Comparison of ENCODE assay signal across 9 cellular contexts in genomic region chr6:31898200-31899011, GRCh38. TPM values are rescaled to one million over a fixed set of nuclear protein-coding genes. Genes with fewer than 3 reads are reported as not detected.
DNase-seq lines count a peak whose midpoint lies in the region; ATAC-seq and TF ChIP-seq lines count a peak whose summit lies in the region.
"Had no signal": no experiment of that assay in that cellular context is flagged by ENCODE, and none has a peak within 500 bp of the region (broad histone marks: within the 10 kb centered on the region; RNA-seq: fewer than 3 reads in every experiment).

No MANE protein-coding gene starts in this region.

- peaks cover 16 to 22% (median 19%) of the 10 kb centered on the region in 4 donors for H3K36me3 ChIP-seq in esophagus muscularis mucosa
- peaks cover 0 to 12% (median 1%) of the 10 kb centered on the region in 3 experiments for H3K36me3 ChIP-seq in naive thymus-derived CD4-positive, alpha-beta T cell (ENCODE audit: control insufficient read depth in 2 of 3, insufficient read depth in 3 of 3, low read length in 3 of 3)

- H3K27ac ChIP-seq in esophagus muscularis mucosa (replicated peaks in 1 of 4): peak overlapping the region; percentile 86 to 92 (median 88)
- H3K27ac ChIP-seq in naive thymus-derived CD4-positive, alpha-beta T cell (ENCODE audit: low read depth, low read length): peak overlapping the region; percentile 96

- peaks cover 33 to 59% (median 51%) of the 10 kb centered on the region in 4 donors for H3K4me1 ChIP-seq in esophagus muscularis mucosa
- H3K4me1 ChIP-seq in naive thymus-derived CD4-positive, alpha-beta T cell (ENCODE audit: control insufficient read depth in 2 of 2, insufficient read depth in 2 of 2, low read length in 2 of 2): peaks cover 19 to 23% of the 10 kb centered on the region in 2 donors

- no peak for TF ChIP-seq CTCF in AG09309 (IDR thresholded peaks at IDR 0.05; ENCODE audit: control insufficient read depth, insufficient read depth, low read depth, low read length, missing control alignments)
- no peak for TF ChIP-seq CTCF in GM20000 (IDR thresholded peaks at IDR 0.05; ENCODE audit: extremely low read depth, missing control alignments)
- TF ChIP-seq CTCF in esophagus muscularis mucosa (IDR thresholded peaks at IDR 0.05): no peak

- no peaks in the 10 kb centered on the region for H3K9me3 Mint-ChIP-seq in activated CD4-positive, alpha-beta memory T cell treated with anti-CD3 and anti-CD28 coated beads, Interleukin-2, amount 10 ng/mL, durations not matched to agents 7 days and 5 days
- H3K9me3 Mint-ChIP-seq in naive thymus-derived CD4-positive, alpha-beta T cell: peaks cover 0 to 3% (median 0%) of the 10 kb centered on the region in 11 donors

- TF ChIP-seq POLR2A in esophagus muscularis mucosa (IDR thresholded peaks at IDR 0.05; ENCODE audit: low read depth): no peak

- ATAC-seq in naive thymus-derived CD4-positive, alpha-beta T cell: peak; percentile 41
- no peak for ATAC-seq in HG02973 (IDR thresholded peaks at IDR 0.05; ENCODE audit: unreplicated experiment)

- H3K9me3 ChIP-seq in esophagus muscularis mucosa: no peaks in the 10 kb centered on the region
- no peaks in the 10 kb centered on the region for H3K9me3 ChIP-seq in naive thymus-derived CD4-positive, alpha-beta T cell (ENCODE audit: control insufficient read depth in 2 of 3, low read length in 3 of 3)

- H3K27ac Mint-ChIP-seq in activated CD4-positive, alpha-beta memory T cell treated with anti-CD3 and anti-CD28 coated beads, Interleukin-2, amount 10 ng/mL, durations not matched to agents 7 days and 5 days: peak overlapping the region; percentile 84
- H3K27ac Mint-ChIP-seq in naive thymus-derived CD4-positive, alpha-beta T cell: peak overlapping the region; percentile 91 to 99 (median 97)

- H3K4me1 Mint-ChIP-seq in activated CD4-positive, alpha-beta memory T cell treated with anti-CD3 and anti-CD28 coated beads, Interleukin-2, amount 10 ng/mL, durations not matched to agents 7 days and 5 days: peaks cover 48% of the 10 kb centered on the region
- H3K4me1 Mint-ChIP-seq in naive thymus-derived CD4-positive, alpha-beta T cell: peaks cover 30 to 50% (median 44%) of the 10 kb centered on the region in 7 donors

- CTCF ChIA-PET in activated CD4-positive, alpha-beta memory T cell treated with anti-CD3 and anti-CD28 coated beads, Interleukin-2, amount 10 ng/mL, durations not matched to agents 7 days and 5 days (lab: Charles Lee): interaction anchor here (0.5 to 2.3 kb wide), 16 partner anchors 15 to 305 kb away, joined by 3 to 7 read pairs (median 4); partner anchors contain the start of genes DXO, NCR3, NEU1 and SKIC2
- CTCF ChIA-PET in naive thymus-derived CD4-positive, alpha-beta T cell (lab: Charles Lee): interaction anchor here (0.6 to 1.5 kb wide), 7 partner anchors 9 to 895 kb away, joined by 3 to 4 read pairs (median 3); partner anchors contain the start of genes NELFE, NEU1 and SKIC2

- no peak for DNase-seq in AG09309 (ENCODE audit: low read depth)
- peak; percentile 69 for DNase-seq in GM20000 (ENCODE audit: low spot score)
- DNase-seq in NCI-H2227 treated with DMSO at 0.1 percent for 48 hours (lab: John Stamatoyannopoulos, UW): peak; percentile 53
- DNase-seq in activated CD4-positive, alpha-beta memory T cell treated with anti-CD3 and anti-CD28 coated beads, Interleukin-2, amount 10 ng/mL, durations not matched to agents 7 days and 5 days: no peak
- DNase-seq in esophagus muscularis mucosa (ENCODE audit: extremely low spot score): no peak
- peak in 7 of 9 donors; percentile 54 to 69 (median 63) for DNase-seq in naive thymus-derived CD4-positive, alpha-beta T cell
- no peak for DNase-seq in mesenteric fat pad (ENCODE audit: low spot score)

- intact Hi-C loops in esophagus muscularis mucosa (cut with DNase I): loop anchor here (5.0 kb wide), 1 partner anchor 54 kb away; no protein-coding TSS in a partner anchor
- intact Hi-C loops in naive thymus-derived CD4-positive, alpha-beta T cell (cut with micrococcal nuclease): loop anchor here (1.0 to 10.0 kb wide), 11 partner anchors 61 to 1070 kb away; partner anchors contain the start of genes ABHD16A (in 2 of the 2), AGPAT1 (in 1 of the 2), BAG6 (in 1 of the 2) and BRD2 (in 1 of the 2)

- H3K4me3 Mint-ChIP-seq in activated CD4-positive, alpha-beta memory T cell treated with anti-CD3 and anti-CD28 coated beads, Interleukin-2, amount 10 ng/mL, durations not matched to agents 7 days and 5 days: peak overlapping the region; percentile 90
- peak overlapping the region; percentile 92 to 99 (median 96) for H3K4me3 Mint-ChIP-seq in naive thymus-derived CD4-positive, alpha-beta T cell

- peaks cover 9% of the 10 kb centered on the region for H3K27me3 Mint-ChIP-seq in activated CD4-positive, alpha-beta memory T cell treated with anti-CD3 and anti-CD28 coated beads, Interleukin-2, amount 10 ng/mL, durations not matched to agents 7 days and 5 days
- H3K27me3 Mint-ChIP-seq in naive thymus-derived CD4-positive, alpha-beta T cell: peaks cover 0 to 2% (median 0%) of the 10 kb centered on the region in 5 donors

- H3K4me3 ChIP-seq in AG09309 (ENCODE audit: control insufficient read depth, low read depth, low read length) (peak overlapping the region; percentile 71), esophagus muscularis mucosa (peak overlapping the region; percentile 80 to 94 (median 88))
- H3K4me3 ChIP-seq in naive thymus-derived CD4-positive, alpha-beta T cell (ENCODE audit: low read length): peak overlapping the region; percentile 93

- WGBS in esophagus muscularis mucosa: 8% methylated on average over 15 of the region's 15 CpGs

- peaks cover 13% of the 10 kb centered on the region for H3K36me3 Mint-ChIP-seq in activated CD4-positive, alpha-beta memory T cell treated with anti-CD3 and anti-CD28 coated beads, Interleukin-2, amount 10 ng/mL, durations not matched to agents 7 days and 5 days (ENCODE audit: low read depth)
- peaks cover 0 to 8% (median 3%) of the 10 kb centered on the region in 5 donors for H3K36me3 Mint-ChIP-seq in naive thymus-derived CD4-positive, alpha-beta T cell

- TF ChIP-seq EP300 in esophagus muscularis mucosa (IDR thresholded peaks at IDR 0.05): no peak

- no peaks in the 10 kb centered on the region for H3K27me3 ChIP-seq in esophagus muscularis mucosa
- H3K27me3 ChIP-seq in naive thymus-derived CD4-positive, alpha-beta T cell (ENCODE audit: control insufficient read depth in 2 of 2, insufficient read depth in 2 of 2, low read length in 2 of 2): no peaks in the 10 kb centered on the region

- POLR2A ChIA-PET in activated CD4-positive, alpha-beta memory T cell treated with anti-CD3 and anti-CD28 coated beads, Interleukin-2, amount 10 ng/mL, durations not matched to agents 7 days and 5 days (lab: Charles Lee): interaction anchor here (0.8 to 2.6 kb wide), 20 partner anchors 8 to 404 kb away, joined by 3 to 22 read pairs (median 4); partner anchors contain the start of genes DDX39B, DXO, FKBPL and HSPA1B
- POLR2A ChIA-PET in naive thymus-derived CD4-positive, alpha-beta T cell (lab: Charles Lee): interaction anchor here (0.6 to 2.3 kb wide), 16 partner anchors 10 to 1070 kb away, joined by 3 to 13 read pairs (median 4); partner anchors contain the start of genes ATF6B, BAG6, BRD2 and C6orf47

RNA-seq across cellular contexts. Expression of gene EHMT2, which starts 0.9 kb away (rescaled TPM):
- 10 to 100 TPM; 57.0 to 58.4 TPM for total RNA-seq in activated CD4-positive, alpha-beta memory T cell treated with anti-CD3 and anti-CD28 coated beads, Interleukin-2, amount 10 ng/mL, durations not matched to agents 7 days and 5 days
- total RNA-seq in esophagus muscularis mucosa: 10 to 100 TPM; 25.7 to 48.4 (median 38.1) TPM
- 10 to 100 TPM; 50.4 to 94.2 (median 71.6) TPM for total RNA-seq in naive thymus-derived CD4-positive, alpha-beta T cell
- polyA plus RNA-seq in naive thymus-derived CD4-positive, alpha-beta T cell: 10 to 100 TPM; 37.3 to 66.5 TPM
- total RNA-seq in mesenteric fat pad: 28.4 TPM

RNA-seq across cellular contexts. Expression of gene ZBTB12, which starts 3.5 kb away (rescaled TPM):
- total RNA-seq in activated CD4-positive, alpha-beta memory T cell treated with anti-CD3 and anti-CD28 coated beads, Interleukin-2, amount 10 ng/mL, durations not matched to agents 7 days and 5 days: 1 to 10 TPM in 1 of 2 experiments, under 1 TPM in 1; 0.98 to 1.1 TPM
- total RNA-seq in esophagus muscularis mucosa: 1 to 10 TPM in 3 of 4 donors, under 1 TPM in 1; 0.66 to 2.5 (median 1.6) TPM
- total RNA-seq in naive thymus-derived CD4-positive, alpha-beta T cell: 1 to 10 TPM in 4 of 5 experiments, under 1 TPM in 1; 0.77 to 4.5 (median 2.5) TPM
- polyA plus RNA-seq in naive thymus-derived CD4-positive, alpha-beta T cell: under 1 TPM in 1 of 2 donors, not detected in 1; 0.09 TPM
- 2.9 TPM for total RNA-seq in mesenteric fat pad

RNA-seq across cellular contexts. Expression of gene SLC44A4, which starts 19.6 kb away (rescaled TPM):
- total RNA-seq in activated CD4-positive, alpha-beta memory T cell treated with anti-CD3 and anti-CD28 coated beads, Interleukin-2, amount 10 ng/mL, durations not matched to agents 7 days and 5 days: under 1 TPM in 1 of 2 experiments, not detected in 1; 0.38 TPM
- total RNA-seq in esophagus muscularis mucosa (under 1 TPM in 2 of 4 donors, not detected in 2; 0.19 to 0.80 TPM), mesenteric fat pad (0.51 TPM)
- total RNA-seq in naive thymus-derived CD4-positive, alpha-beta T cell: not detected
- polyA plus RNA-seq in naive thymus-derived CD4-positive, alpha-beta T cell: not detected

RNA-seq across cellular contexts. Expression of gene C2, which starts 29.1 kb away (rescaled TPM):
- 1 to 10 TPM in 1 of 2 experiments, under 1 TPM in 1; 0.45 to 1.0 TPM for total RNA-seq in activated CD4-positive, alpha-beta memory T cell treated with anti-CD3 and anti-CD28 coated beads, Interleukin-2, amount 10 ng/mL, durations not matched to agents 7 days and 5 days
- total RNA-seq in esophagus muscularis mucosa: 10 to 100 TPM in 3 of 4 donors, 1 to 10 TPM in 1; 10.0 to 15.4 (median 12.6) TPM
- 1 to 10 TPM in 4 of 5 experiments, under 1 TPM in 1; 0.89 to 8.2 (median 2.3) TPM for total RNA-seq in naive thymus-derived CD4-positive, alpha-beta T cell
- polyA plus RNA-seq in naive thymus-derived CD4-positive, alpha-beta T cell: under 1 TPM in 1 of 2 donors, not detected in 1; 0.10 TPM
- total RNA-seq in mesenteric fat pad: 60.8 TPM
- total RNA-seq: pulmonary artery endothelial cell had no signal

RNA-seq across cellular contexts. Expression of gene NEU1, which starts 35.8 kb away (rescaled TPM):
- 10 to 100 TPM; 29.2 to 29.6 TPM for total RNA-seq in activated CD4-positive, alpha-beta memory T cell treated with anti-CD3 and anti-CD28 coated beads, Interleukin-2, amount 10 ng/mL, durations not matched to agents 7 days and 5 days
- total RNA-seq in esophagus muscularis mucosa: 10 to 100 TPM; 24.9 to 39.6 (median 34.9) TPM
- total RNA-seq in naive thymus-derived CD4-positive, alpha-beta T cell: 10 to 100 TPM; 18.6 to 35.0 (median 20.1) TPM
- polyA plus RNA-seq in naive thymus-derived CD4-positive, alpha-beta T cell: 10 to 100 TPM; 13.6 to 19.9 TPM
- total RNA-seq in mesenteric fat pad: 40.7 TPM

Comparison
In these comparisons a context has a peak if more than half of its experiments do, and no peak if none do; other contexts are left out.
1. DNase-seq: peak in GM20000 (single experiment), NCI-H2227 treated with DMSO at 0.1 percent for 48 hours (single experiment) and naive thymus-derived CD4-positive, alpha-beta T cell (7 of 9); none in AG09309 (single experiment), activated CD4-positive, alpha-beta memory T cell treated with anti-CD3 and anti-CD28 coated beads, Interleukin-2, amount 10 ng/mL, durations not matched to agents 7 days and 5 days (single experiment), esophagus muscularis mucosa (single experiment) and mesenteric fat pad (single experiment).
2. Peak in every context shown above with its lines, with median percentiles within 50 percentile points of each other: H3K4me3 ChIP-seq.